In genomic region chr3:126212629-126213375, GRCh38 we compare ENCODE assay signal across 1 cellular context.
TF ChIP-seq lines count a peak whose summit lies in the region.

No MANE protein-coding gene starts in this region.

TF ChIP-seq in K562, 482 proteins besides CTCF, POLR2A, EP300 and RAD21 (continued from another document):
- TF ChIP-seq SNAPC5 (CRISPR knock-in tag; IDR thresholded peaks at IDR 0.05) (no peak), E2F1 (CRISPR knock-in tag; IDR thresholded peaks at IDR 0.05) (no peak), HES1 (IDR thresholded peaks at IDR 0.05; ENCODE audit: low read depth) (no peak), ZNF512 (tag; IDR thresholded peaks at IDR 0.05) (0 out of 2 replicates have a peak, but pooled peaks have one; percentile 65), NELFE (IDR thresholded peaks at IDR 0.05; ENCODE audit: insufficient read depth, insufficient read length) (no peak), NFIC (IDR thresholded peaks at IDR 0.05) (no peak), PHF8 (IDR thresholded peaks at IDR 0.05; ENCODE audit: borderline replicate concordance, low read length) (no peak), ZBTB5 (IDR thresholded peaks at IDR 0.05) (no peak), ELF1 (tag; IDR thresholded peaks at IDR 0.05) (no peak), DMBX1 (CRISPR knock-in tag; IDR thresholded peaks at IDR 0.05; ENCODE audit: borderline replicate concordance) (no peak), UBTF (IDR thresholded peaks at IDR 0.05; ENCODE audit: borderline replicate concordance in 1 of 2, low read depth in 2 of 2, low read length in 2 of 2) (0 out of 4 replicates have a peak, but pooled peaks of 1 of the 2 experiments have one; percentile 46), PPARD (CRISPR knock-in tag; IDR thresholded peaks at IDR 0.05) (no peak), SMAD4 (CRISPR knock-in tag; conservative IDR thresholded peaks at IDR 0.05) (no peak), GABPA (tag; conservative IDR thresholded peaks at IDR 0.05; ENCODE audit: low read depth) (0 out of 2 replicates have a peak, but pooled peaks have one; percentile 24), MIER1 (IDR thresholded peaks at IDR 0.05; ENCODE audit: low read depth) (no peak), VEZF1 (CRISPR knock-in tag; IDR thresholded peaks at IDR 0.05) (peak; percentile 27; the same call in 1 of the 2 replicates), ZNF699 (CRISPR knock-in tag; IDR thresholded peaks at IDR 0.05; ENCODE audit: insufficient replicate concordance) (no peak), ZNF609 (CRISPR knock-in tag; IDR thresholded peaks at IDR 0.05; ENCODE audit: borderline replicate concordance) (no peak), SAFB2 (IDR thresholded peaks at IDR 0.05; ENCODE audit: borderline replicate concordance, low read depth, low read length, severe bottlenecking) (no peak), DIDO1 (tag; IDR thresholded peaks at IDR 0.05; ENCODE audit: low read depth) (no peak), TRIM25 (IDR thresholded peaks at IDR 0.05; ENCODE audit: borderline replicate concordance) (no peak), C11orf30 (IDR thresholded peaks at IDR 0.05; ENCODE audit: low read depth) (no peak), MEF2A (IDR thresholded peaks at IDR 0.05; ENCODE audit: control insufficient read depth, low read depth, low read length) (no peak), SIN3A (IDR thresholded peaks at IDR 0.05; ENCODE audit: borderline replicate concordance in 2 of 2, control insufficient read depth in 1 of 2, low read depth in 2 of 2, low read length in 2 of 2) (no peak), MAZ (CRISPR knock-in tag; conservative IDR thresholded peaks at IDR 0.05 in 1 of 2, IDR thresholded peaks at IDR 0.05 in 1 of 2) (peak in 1 of 2 experiments; percentile 52; a peak in 2 of 4 replicates)
